Comparison of ENCODE assay signal across 17 cellular contexts in the genomic region with DNA sequence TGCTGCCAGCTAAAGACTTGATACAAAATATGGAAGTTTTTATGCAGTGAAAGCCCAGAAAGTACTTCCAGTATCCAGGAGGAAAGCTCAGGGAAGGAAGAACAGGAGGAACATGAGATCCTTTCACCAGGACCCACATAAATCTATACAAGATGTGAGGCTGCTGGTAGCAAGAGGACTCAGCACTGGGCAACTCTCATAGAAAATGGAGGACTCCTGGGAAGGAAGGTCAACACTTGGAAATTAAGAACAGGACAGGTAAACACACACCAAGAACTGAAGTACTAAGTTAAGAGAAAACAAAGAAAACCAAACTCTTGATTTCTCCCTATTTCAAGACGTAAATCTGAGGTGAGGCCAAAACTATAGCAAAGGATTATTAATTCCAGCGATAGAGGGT.
DNase-seq lines count a peak whose midpoint lies in the region; ATAC-seq, FAIRE-seq and TF ChIP-seq lines count a peak whose summit lies in the region.
"Had no signal": no experiment of that assay in that cellular context is flagged by ENCODE, and none has a peak within 500 bp of the region (broad histone marks: within the 10 kb centered on the region; RNA-seq: fewer than 3 reads in every experiment).

No MANE protein-coding gene starts in this region.

- CTCF ChIA-PET in PC-9 (lab: Charles Lee) (no interaction called here), HepG2 (lab: Yijun Ruan, JAX; ENCODE audit: low intra/inter-chr PET ratio, low total read pairs) (no interaction called here)

- no peaks in the 10 kb centered on the region for H3K9me3 Mint-ChIP-seq in H9
- H3K9me3 Mint-ChIP-seq: CD4-positive, alpha-beta memory T cell had no signal

- H4K5ac ChIP-seq in mesendoderm (ENCODE audit: low read length) (no peak overlapping the region), H9 (ENCODE audit: insufficient read length, low read depth, low read length) (no peak overlapping the region)

- in situ Hi-C loops in HepG2 (cut with HindIII; ENCODE audit: extremely low pct_ligation_motif_present, low pct_unique_long_range_greater_than_20kb) = no loop called here

- no TSS peak for BruUV-seq in PC-9 (replicated peaks; lab: Mats Ljungman, UMichigan)
- BruUV-seq in HepG2 (replicated peaks; lab: Mats Ljungman, UMichigan) = no TSS peak

- H4K8ac ChIP-seq in mesendoderm (ENCODE audit: low read depth, low read length) (no peak overlapping the region), neuronal stem cell (ENCODE audit: low read depth, low read length) (no peak overlapping the region), H9 (replicated peaks; ENCODE audit: insufficient read length, low read depth, low read length) (no peak overlapping the region)

- H2BK120ac ChIP-seq in mesendoderm (ENCODE audit: low read depth, low read length) (peak overlapping the region; percentile 54), neuronal stem cell (ENCODE audit: low read depth, low read length) (no peak overlapping the region), H9 (ENCODE audit: low read depth, low read length, poor library complexity, severe bottlenecking) (no peak overlapping the region)

- H4K20me1 ChIP-seq in PC-9 (ENCODE audit: insufficient read depth) (no peaks in the 10 kb centered on the region), H9 (ENCODE audit: control insufficient read depth, insufficient read depth, insufficient read length) (no peaks in the 10 kb centered on the region), HepG2 (ENCODE audit: insufficient read depth, low read length) (no peaks in the 10 kb centered on the region)

- H3T11ph ChIP-seq in H9 (ENCODE audit: low read length) = no peak overlapping the region

- no peak for FAIRE-seq in HepG2 (lab: Jason Lieb, UNC)
- FAIRE-seq: G401.6, GM12878, GM19239 had no signal

- H2BK12ac ChIP-seq in neuronal stem cell (ENCODE audit: low read length) (no peak overlapping the region), H9 (ENCODE audit: insufficient read length, low read depth, low read length) (no peak overlapping the region)

- H3K27ac ChIP-seq in PC-9 (no peak overlapping the region), mesendoderm (ENCODE audit: low read depth, low read length) (no peak overlapping the region), neuronal stem cell (replicated peaks; ENCODE audit: low read length) (no peak overlapping the region), H9 (ENCODE audit: insufficient read length, low read depth, low read length) (no peak overlapping the region), spleen (no peak overlapping the region), HepG2 (ENCODE audit: extremely low read length, insufficient read depth, low read length) (no peak overlapping the region)

- no peak overlapping the region for H3K23ac ChIP-seq in mesendoderm (ENCODE audit: low read length)
- no peak overlapping the region for H3K23ac ChIP-seq in neuronal stem cell (ENCODE audit: low read depth, low read length, poor library complexity)
- no peak overlapping the region for H3K23ac ChIP-seq in H9 (ENCODE audit: insufficient read length, low read depth, low read length)

- H3K4me2 ChIP-seq in PC-9 (no peak overlapping the region), mesendoderm (ENCODE audit: low read length) (no peak overlapping the region), neuronal stem cell (ENCODE audit: insufficient read depth, low read length, poor library complexity, severe bottlenecking) (no peak overlapping the region), H9 (ENCODE audit: insufficient read depth, insufficient read length, low read length) (no peak overlapping the region), HepG2 (ENCODE audit: low read depth, low read length) (no peak overlapping the region)

- WGBS in mesendoderm (ENCODE audit: extremely low coverage, insufficient coverage, low lambda C conversion rate) = no CpG with 5 or more reads among the region's 2 CpGs
- WGBS in neuronal stem cell (ENCODE audit: extremely low coverage in 2 of 2, insufficient read length in 2 of 2, insufficient replicate concordance in 1 of 2), 2 donors = no CpG with 5 or more reads among the region's 2 CpGs
- no CpG with 5 or more reads among the region's 2 CpGs for WGBS in H9 (ENCODE audit: extremely low coverage, insufficient read length, low lambda C conversion rate)
- WGBS in spleen, 5 donors = 87 to 94% (median 87%) methylated on average over 2 of the region's 2 CpGs
- 1% methylated on average over 2 of the region's 2 CpGs for WGBS in HepG2 (ENCODE audit: low lambda C conversion rate)

- H3K14ac ChIP-seq in neuronal stem cell (ENCODE audit: low read length) (no peak overlapping the region), H9 (ENCODE audit: insufficient read depth, low read length) (no peak overlapping the region)

- POLR2A ChIA-PET in PC-9 (lab: Charles Lee; ENCODE audit: unreplicated experiment) = interaction anchor here (0.6 kb wide), 1 partner anchor 1128 kb away, joined by 28 read pairs; no protein-coding TSS in a partner anchor
- POLR2A ChIA-PET in HepG2 (lab: Yijun Ruan, JAX) = no interaction called here

- ATAC-seq in HepG2 = no peak
- ATAC-seq: GM12878 had no signal

- no peak for TF ChIP-seq CTCF in PC-9 (conservative IDR thresholded peaks at IDR 0.05)
- TF ChIP-seq CTCF in H9 (conservative IDR thresholded peaks at IDR 0.05) = no peak
- TF ChIP-seq CTCF in spleen (IDR thresholded peaks at IDR 0.05 in 8 of 11, conservative IDR thresholded peaks at IDR 0.05 in 3 of 11) = no peak
- TF ChIP-seq CTCF in GM10266 (IDR thresholded peaks at IDR 0.05; ENCODE audit: control insufficient read depth, insufficient read depth, low read depth, missing control alignments) = no peak
- TF ChIP-seq CTCF in HepG2 (CRISPR knock-in tag; IDR thresholded peaks at IDR 0.05) = no peak

- TF ChIP-seq EP300 in HepG2 (IDR thresholded peaks at IDR 0.05; ENCODE audit: low read depth in 2 of 2, low read length in 2 of 2) (no peak), HepG2 (CRISPR knock-in tag; IDR thresholded peaks at IDR 0.05; ENCODE audit: borderline replicate concordance) (no peak)

- no peaks in the 10 kb centered on the region for H3K36me3 Mint-ChIP-seq in H9 (ENCODE audit: insufficient read depth in 1 of 3, low read depth in 3 of 3)
- H3K36me3 Mint-ChIP-seq: CD4-positive, alpha-beta memory T cell had no signal

- H3K79me1 ChIP-seq in mesendoderm (ENCODE audit: low read length) = no peaks in the 10 kb centered on the region
- no peaks in the 10 kb centered on the region for H3K79me1 ChIP-seq in neuronal stem cell (ENCODE audit: low read depth, low read length)
- H3K79me1 ChIP-seq in H9 (ENCODE audit: insufficient read depth, low read depth, low read length, poor library complexity, severe bottlenecking) = no peaks in the 10 kb centered on the region

- H3K9me2 ChIP-seq in PC-9 (ENCODE audit: insufficient read depth) = no peaks in the 10 kb centered on the region

- peaks cover 10 to 13% of the 10 kb centered on the region in 2 experiments for H3K4me1 Mint-ChIP-seq in H9
- H3K4me1 Mint-ChIP-seq: CD4-positive, alpha-beta memory T cell had no signal

- H3K36me3 ChIP-seq in PC-9 (ENCODE audit: low read depth) = no peaks in the 10 kb centered on the region
- H3K36me3 ChIP-seq in mesendoderm (ENCODE audit: control insufficient read depth, insufficient read depth, low read length) = no peaks in the 10 kb centered on the region
- no peaks in the 10 kb centered on the region for H3K36me3 ChIP-seq in neuronal stem cell (replicated peaks in 1 of 2; ENCODE audit: control insufficient read depth in 2 of 2, insufficient read depth in 2 of 2, low read length in 2 of 2)
- H3K36me3 ChIP-seq in spleen = no peaks in the 10 kb centered on the region
- no peaks in the 10 kb centered on the region for H3K36me3 ChIP-seq in HepG2 (replicated peaks in 1 of 2; ENCODE audit: control insufficient read depth in 1 of 2, insufficient read depth in 2 of 2, low read length in 2 of 2)
- H3K36me3 ChIP-seq: HAP-1 had no signal

- no peak overlapping the region for H2AK5ac ChIP-seq in mesendoderm (ENCODE audit: low read length)
- H2AK5ac ChIP-seq in neuronal stem cell (ENCODE audit: low read depth, low read length) = no peak overlapping the region
- H2AK5ac ChIP-seq in H9 (ENCODE audit: insufficient read length, low read length) = no peak overlapping the region

- TF ChIP-seq POLR2A in spleen (IDR thresholded peaks at IDR 0.05) = no peak
- TF ChIP-seq POLR2A in HepG2 (IDR thresholded peaks at IDR 0.05; ENCODE audit: insufficient read depth in 1 of 2, low read depth in 2 of 2, low read length in 2 of 2) = no peak

- H2BK5ac ChIP-seq in mesendoderm (ENCODE audit: low read length) (no peak overlapping the region), neuronal stem cell (ENCODE audit: low read length) (no peak overlapping the region), H9 (ENCODE audit: insufficient read length, low read length) (no peak overlapping the region)

- no peak overlapping the region for H3K27ac Mint-ChIP-seq in H9
- H3K27ac Mint-ChIP-seq: CD4-positive, alpha-beta memory T cell had no signal

- H3K9me3 ChIP-seq in PC-9 (ENCODE audit: insufficient read depth, low read depth) (no peaks in the 10 kb centered on the region), neuronal stem cell (replicated peaks in 1 of 2; ENCODE audit: control insufficient read depth in 2 of 2, insufficient read depth in 1 of 2, low read depth in 1 of 2, low read length in 2 of 2) (no peaks in the 10 kb centered on the region), H9 (ENCODE audit: control insufficient read depth, low read depth, low read length) (no peaks in the 10 kb centered on the region), spleen (no peaks in the 10 kb centered on the region), HepG2 (ENCODE audit: low read length) (no peaks in the 10 kb centered on the region)
- H3K9me3 ChIP-seq: HAP-1 had no signal

- H3K27me3 ChIP-seq in PC-9 (ENCODE audit: insufficient read depth, low read depth) = no peaks in the 10 kb centered on the region
- H3K27me3 ChIP-seq in mesendoderm (ENCODE audit: insufficient read depth, low read length, poor library complexity) = no peaks in the 10 kb centered on the region
- H3K27me3 ChIP-seq in neuronal stem cell (ENCODE audit: control insufficient read depth in 3 of 3, insufficient read depth in 3 of 3, low read depth in 1 of 3, low read length in 3 of 3) = no peaks in the 10 kb centered on the region
- H3K27me3 ChIP-seq in H9 (ENCODE audit: insufficient read depth, low read length) = no peaks in the 10 kb centered on the region
- no peaks in the 10 kb centered on the region for H3K27me3 ChIP-seq in spleen (replicated peaks in 1 of 7)
- H3K27me3 ChIP-seq in HepG2 (ENCODE audit: control insufficient read depth in 1 of 2, insufficient read depth in 2 of 2, low read length in 2 of 2) = no peaks in the 10 kb centered on the region; a peak in 1 of 5 replicates

- H2BK15ac ChIP-seq in mesendoderm (replicated peaks; ENCODE audit: low read depth) (peak overlapping the region; percentile 97), neuronal stem cell (ENCODE audit: low read length) (no peak overlapping the region), H9 (ENCODE audit: low read depth, low read length) (no peak overlapping the region)

- H3K27me3 Mint-ChIP-seq in H9 (ENCODE audit: low read depth) = no peaks in the 10 kb centered on the region
- H3K27me3 Mint-ChIP-seq: CD4-positive, alpha-beta memory T cell had no signal

- H3K4ac ChIP-seq in mesendoderm (ENCODE audit: low read depth, low read length) = no peak overlapping the region
- no peak overlapping the region for H3K4ac ChIP-seq in neuronal stem cell (ENCODE audit: low read length)
- no peak overlapping the region for H3K4ac ChIP-seq in H9 (ENCODE audit: low read depth, low read length)

- TF ChIP-seq RAD21 in HepG2 (CRISPR knock-in tag; IDR thresholded peaks at IDR 0.05) = no peak

- H2BK20ac ChIP-seq in H9 (ENCODE audit: low read depth, low read length, poor library complexity, severe bottlenecking) = no peak overlapping the region

- H2AFZ ChIP-seq in PC-9 (peak overlapping the region; percentile 19; the same call in 1 of the 2 replicates), neuronal stem cell (ENCODE audit: low read length) (peak overlapping the region; percentile 11), H9 (ENCODE audit: low read length) (no peak overlapping the region), HepG2 (ENCODE audit: low read length) (no peak overlapping the region)

- H3K23me2 ChIP-seq in H9 (ENCODE audit: insufficient read length, low read depth, low read length, poor library complexity, severe bottlenecking) = no peaks in the 10 kb centered on the region

- no peak overlapping the region for H3K56ac ChIP-seq in mesendoderm (ENCODE audit: low read length)
- no peak overlapping the region for H3K56ac ChIP-seq in H9 (ENCODE audit: insufficient read length, low read depth, low read length)

- H4K91ac ChIP-seq in neuronal stem cell (ENCODE audit: low read depth, low read length, poor library complexity) (no peak overlapping the region), H9 (ENCODE audit: insufficient read length, low read depth, low read length) (no peak overlapping the region)

- DNase-seq in PC-9 (no peak), mesendoderm (no peak), neuronal stem cell (ENCODE audit: low spot score) (no peak), H9 (no peak), spleen (no peak), GM10266 (ENCODE audit: extremely low spot score) (no peak), HepG2 (ENCODE audit: low spot score) (no peak)
- DNase-seq: C1 segment of cervical spinal cord; Calu3; CD4-positive, alpha-beta memory T cell; COR-L47; DMS153; DND-41 had no signal

- no peaks in the 10 kb centered on the region for H3K4me1 ChIP-seq in PC-9 (replicated peaks; ENCODE audit: insufficient read depth)
- H3K4me1 ChIP-seq in mesendoderm (ENCODE audit: control insufficient read depth, low read depth, low read length) = no peaks in the 10 kb centered on the region
- no peaks in the 10 kb centered on the region for H3K4me1 ChIP-seq in neuronal stem cell (ENCODE audit: control insufficient read depth in 2 of 2, insufficient read depth in 1 of 2, low read depth in 1 of 2, low read length in 2 of 2)
- H3K4me1 ChIP-seq in H9 (ENCODE audit: insufficient read depth, low read length) = no peaks in the 10 kb centered on the region
- H3K4me1 ChIP-seq in spleen = no peaks in the 10 kb centered on the region
- H3K4me1 ChIP-seq in HepG2 (ENCODE audit: insufficient read depth, low read length) = no peaks in the 10 kb centered on the region
- H3K4me1 ChIP-seq: HAP-1 had no signal

- H3K4me3 ChIP-seq in PC-9 (no peak overlapping the region), mesendoderm (ENCODE audit: low read length) (no peak overlapping the region), neuronal stem cell (ENCODE audit: low read length in 2 of 2) (no peak overlapping the region), spleen (no peak overlapping the region), HepG2 (replicated peaks in 1 of 3; ENCODE audit: insufficient read depth in 1 of 3, low read depth in 2 of 3, low read length in 3 of 3) (no peak overlapping the region)
- H3K4me3 ChIP-seq: GM12878, HAP-1 had no signal

- no peak overlapping the region for H3K9ac ChIP-seq in mesendoderm (ENCODE audit: low read length)
- H3K9ac ChIP-seq in neuronal stem cell (ENCODE audit: low read depth, low read length, poor library complexity) = no peak overlapping the region
- no peak overlapping the region for H3K9ac ChIP-seq in H9 (ENCODE audit: extremely low read depth, insufficient read length, low read length)
- no peak overlapping the region for H3K9ac ChIP-seq in HepG2 (ENCODE audit: insufficient read depth, low read depth, low read length)

- intact Hi-C loops in PC-9 (cut with micrococcal nuclease; ENCODE audit: unreplicated experiment) = no loop called here
- intact Hi-C loops in spleen (cut with DNase I; ENCODE audit: low total_unique reads) = no loop called here
- intact Hi-C loops in HepG2 (cut with micrococcal nuclease; ENCODE audit: unreplicated experiment) = no loop called here

- no peaks in the 10 kb centered on the region for H3K79me2 ChIP-seq in PC-9 (ENCODE audit: low read depth)
- H3K79me2 ChIP-seq in mesendoderm (ENCODE audit: control insufficient read depth, insufficient read depth, low read length) = no peaks in the 10 kb centered on the region
- no peaks in the 10 kb centered on the region for H3K79me2 ChIP-seq in H9 (ENCODE audit: insufficient read depth, low read length)
- no peaks in the 10 kb centered on the region for H3K79me2 ChIP-seq in HepG2 (ENCODE audit: insufficient read depth, low read length)

- no peak overlapping the region for H3K4me3 Mint-ChIP-seq in H9
- H3K4me3 Mint-ChIP-seq: CD4-positive, alpha-beta memory T cell had no signal

- no peaks in the 10 kb centered on the region for H3F3A ChIP-seq in PC-9 (ENCODE audit: insufficient read depth, low read depth)

- H3K18ac ChIP-seq in mesendoderm (ENCODE audit: low read length) = no peak overlapping the region
- no peak overlapping the region for H3K18ac ChIP-seq in neuronal stem cell (ENCODE audit: low read length)
- no peak overlapping the region for H3K18ac ChIP-seq in H9 (ENCODE audit: insufficient read length, low read depth, low read length)

Comparison
In these comparisons a context has a peak if more than half of its experiments do, and no peak if none do; other contexts are left out.
1. H2AFZ ChIP-seq: peak in PC-9 (single experiment) and neuronal stem cell (single experiment); none in H9 (single experiment) and HepG2 (single experiment).